In the genomic region with DNA sequence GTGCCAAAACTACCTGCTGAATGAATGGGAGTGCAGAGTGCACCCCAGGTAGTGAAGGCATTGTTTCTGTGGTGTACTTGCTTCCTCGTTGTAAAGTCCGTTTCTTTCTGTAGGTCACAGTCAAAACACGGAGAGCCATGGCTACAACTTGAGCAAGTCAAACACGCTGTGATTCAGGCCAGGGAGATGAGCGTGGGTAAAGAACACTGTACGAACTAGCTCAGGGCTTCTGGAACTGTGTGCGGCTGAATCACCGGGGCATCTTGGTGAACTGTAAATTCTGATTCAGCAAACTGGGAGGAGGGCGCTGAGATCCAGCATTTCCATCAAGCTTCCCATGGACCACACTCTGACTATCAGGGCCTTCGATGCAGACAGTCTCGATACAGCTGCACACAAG, we compare ENCODE assay signal across 30 cellular contexts.
DNase-seq lines count a peak whose midpoint lies in the region; ATAC-seq and TF ChIP-seq lines count a peak whose summit lies in the region.
"Had no signal": no experiment of that assay in that cellular context is flagged by ENCODE, and none has a peak within 500 bp of the region (broad histone marks: within the 10 kb centered on the region; RNA-seq: fewer than 3 reads in every experiment).

No MANE protein-coding gene starts in this region.

- H3K9me3 Mint-ChIP-seq in T-helper 2 cell treated with Interferon-gamma antibody and Interleukin-4, amounts not matched to agents 5 μg/mL and 100 μg/mL, for 36 hours: no peaks in the 10 kb centered on the region
- H3K9me3 Mint-ChIP-seq: activated naive CD4-positive, alpha-beta T cell treated with anti-CD3 and anti-CD28 coated beads, Interleukin-2, amount 10 ng/mL, durations not matched to agents 7 days and 5 days; activated T-cell treated with anti-CD3 and anti-CD28 coated beads, Interleukin-2, amount 50 U/mL, for 72 hours; CD8-positive, alpha-beta memory T cell; T-helper 1 cell treated with Interleukin-12 subunit alpha and Interleukin-12 subunit beta and Interleukin-4 antibody, amounts not matched to agents 30 μg/mL and 1 μg/mL, for 36 hours had no signal

- H3K27me3 ChIP-seq in RWPE2 (ENCODE audit: insufficient read depth, poor library complexity, severe bottlenecking): no peaks in the 10 kb centered on the region
- H3K27me3 ChIP-seq: esophagus muscularis mucosa, testis had no signal

- TF ChIP-seq CTCF in RWPE2 (IDR thresholded peaks at IDR 0.05; ENCODE audit: poor library complexity, severe bottlenecking): no peak

- no peaks in the 10 kb centered on the region for H3K27me3 Mint-ChIP-seq in T-helper 2 cell treated with Interferon-gamma antibody and Interleukin-4, amounts not matched to agents 5 μg/mL and 100 μg/mL, for 36 hours (ENCODE audit: low read depth)

- no peak for DNase-seq in T-helper 2 cell treated with Interferon-gamma antibody and Interleukin-4, amounts not matched to agents 5 μg/mL and 100 μg/mL, for 36 hours (ENCODE audit: low spot score)
- DNase-seq in T-helper 2 cell (no peak), RWPE2 (ENCODE audit: low spot score) (peak; percentile 23), epithelial cell of prostate (ENCODE audit: low read depth, low spot score) (peak; percentile 53), NCI-H2227 treated with DMSO at 0.1 percent for 48 hours (lab: John Stamatoyannopoulos, UW) (no peak), CD1c-positive myeloid dendritic cell (ENCODE audit: extremely low spot score) (no peak), NCI-H2081 (lab: John Stamatoyannopoulos, UW) (no peak)
- DNase-seq: activated CD4-positive, alpha-beta T cell treated with anti-CD3 and anti-CD28 coated beads for 48 hours; activated naive CD4-positive, alpha-beta T cell treated with anti-CD3 and anti-CD28 coated beads, Interleukin-2, amount 10 ng/mL, durations not matched to agents 7 days and 5 days; activated T-cell treated with anti-CD3 and anti-CD28 coated beads, Interleukin-2, amount 50 U/mL, for 72 hours; CD8-positive, alpha-beta memory T cell; DMS 273 treated with DMSO at 0.1 percent for 48 hours; effector CD4-positive, alpha-beta T cell; EL; foreskin melanocyte; GOT3; left cardiac atrium; NCI-H1092 treated with DMSO at 0.1 percent for 48 hours; NCI-H2029; NCI-H446 treated with DMSO at 0.1 percent for 48 hours; NCI-H82; stimulated activated naive CD4-positive, alpha-beta T cell treated with Interleukin-2 at 50 U/mL for 16 hours; testis had no signal

- H3K4me3 ChIP-seq in RWPE2 (ENCODE audit: severe bottlenecking) (no peak overlapping the region), skin epidermis (no peak overlapping the region)
- H3K4me3 ChIP-seq: esophagus muscularis mucosa, GM12878, SK-N-MC, testis had no signal

- peak overlapping the region; percentile 31 for H3K27ac Mint-ChIP-seq in T-helper 2 cell treated with Interferon-gamma antibody and Interleukin-4, amounts not matched to agents 5 μg/mL and 100 μg/mL, for 36 hours
- H3K27ac Mint-ChIP-seq: activated naive CD4-positive, alpha-beta T cell treated with anti-CD3 and anti-CD28 coated beads, Interleukin-2, amount 10 ng/mL, durations not matched to agents 7 days and 5 days; brain; T-helper 1 cell treated with Interleukin-12 subunit alpha and Interleukin-12 subunit beta and Interleukin-4 antibody, amounts not matched to agents 30 μg/mL and 1 μg/mL, for 36 hours had no signal

- H3K36me3 Mint-ChIP-seq in T-helper 2 cell treated with Interferon-gamma antibody and Interleukin-4, amounts not matched to agents 5 μg/mL and 100 μg/mL, for 36 hours (ENCODE audit: low read depth): no peaks in the 10 kb centered on the region
- H3K36me3 Mint-ChIP-seq: brain had no signal

- H3K4me1 Mint-ChIP-seq in T-helper 2 cell treated with Interferon-gamma antibody and Interleukin-4, amounts not matched to agents 5 μg/mL and 100 μg/mL, for 36 hours (ENCODE audit: low read depth): peaks cover 16% of the 10 kb centered on the region

- no peak overlapping the region for H3K4me3 Mint-ChIP-seq in T-helper 2 cell treated with Interferon-gamma antibody and Interleukin-4, amounts not matched to agents 5 μg/mL and 100 μg/mL, for 36 hours
- H3K4me3 Mint-ChIP-seq: activated naive CD4-positive, alpha-beta T cell treated with anti-CD3 and anti-CD28 coated beads, Interleukin-2, amount 10 ng/mL, durations not matched to agents 7 days and 5 days; activated T-cell treated with anti-CD3 and anti-CD28 coated beads, Interleukin-2, amount 50 U/mL, for 72 hours; brain; CD8-positive, alpha-beta memory T cell; T-helper 1 cell treated with Interleukin-12 subunit alpha and Interleukin-12 subunit beta and Interleukin-4 antibody, amounts not matched to agents 30 μg/mL and 1 μg/mL, for 36 hours had no signal

- H3K9me3 ChIP-seq in RWPE2 (ENCODE audit: severe bottlenecking): no peaks in the 10 kb centered on the region
- H3K9me3 ChIP-seq: esophagus muscularis mucosa, neutrophil, testis had no signal

- no peak for ATAC-seq in RWPE2 (ENCODE audit: low read depth)
- ATAC-seq: activated T-cell treated with anti-CD3 and anti-CD28 coated beads, Interleukin-2, amount 50 U/mL, for 72 hours; GM12878; left cardiac atrium had no signal

- peak overlapping the region; percentile 93 for H3K27ac ChIP-seq in RWPE2 (ENCODE audit: poor library complexity, severe bottlenecking)
- H3K27ac ChIP-seq in epithelial cell of prostate: peak overlapping the region; percentile 85
- H3K27ac ChIP-seq in skin epidermis: peak overlapping the region in 11 of 21 experiments; percentile 6 to 79 (median 56)
- H3K27ac ChIP-seq: neutrophil, SK-N-MC had no signal

- no peaks in the 10 kb centered on the region for H3K36me3 ChIP-seq in RWPE2 (ENCODE audit: low read depth)
- H3K36me3 ChIP-seq: esophagus muscularis mucosa, neutrophil had no signal

- H3K4me1 ChIP-seq in RWPE2 (ENCODE audit: insufficient read depth, poor library complexity, severe bottlenecking): peaks cover 33% of the 10 kb centered on the region

Comparison
In these comparisons a context has a peak if more than half of its experiments do, and no peak if none do; other contexts are left out.
1. DNase-seq: peak in RWPE2 (single experiment) and epithelial cell of prostate (single experiment); none in T-helper 2 cell treated with Interferon-gamma antibody and Interleukin-4, amounts not matched to agents 5 μg/mL and 100 μg/mL, for 36 hours (single experiment), T-helper 2 cell (0 of 5), NCI-H2227 treated with DMSO at 0.1 percent for 48 hours (single experiment), CD1c-positive myeloid dendritic cell (single experiment) and NCI-H2081 (0 of 2).
2. Peak in every context shown above with its lines, with median percentiles within 50 percentile points of each other: H3K27ac ChIP-seq.